20 cellular contexts compared by ENCODE assay signal in the genomic region with DNA sequence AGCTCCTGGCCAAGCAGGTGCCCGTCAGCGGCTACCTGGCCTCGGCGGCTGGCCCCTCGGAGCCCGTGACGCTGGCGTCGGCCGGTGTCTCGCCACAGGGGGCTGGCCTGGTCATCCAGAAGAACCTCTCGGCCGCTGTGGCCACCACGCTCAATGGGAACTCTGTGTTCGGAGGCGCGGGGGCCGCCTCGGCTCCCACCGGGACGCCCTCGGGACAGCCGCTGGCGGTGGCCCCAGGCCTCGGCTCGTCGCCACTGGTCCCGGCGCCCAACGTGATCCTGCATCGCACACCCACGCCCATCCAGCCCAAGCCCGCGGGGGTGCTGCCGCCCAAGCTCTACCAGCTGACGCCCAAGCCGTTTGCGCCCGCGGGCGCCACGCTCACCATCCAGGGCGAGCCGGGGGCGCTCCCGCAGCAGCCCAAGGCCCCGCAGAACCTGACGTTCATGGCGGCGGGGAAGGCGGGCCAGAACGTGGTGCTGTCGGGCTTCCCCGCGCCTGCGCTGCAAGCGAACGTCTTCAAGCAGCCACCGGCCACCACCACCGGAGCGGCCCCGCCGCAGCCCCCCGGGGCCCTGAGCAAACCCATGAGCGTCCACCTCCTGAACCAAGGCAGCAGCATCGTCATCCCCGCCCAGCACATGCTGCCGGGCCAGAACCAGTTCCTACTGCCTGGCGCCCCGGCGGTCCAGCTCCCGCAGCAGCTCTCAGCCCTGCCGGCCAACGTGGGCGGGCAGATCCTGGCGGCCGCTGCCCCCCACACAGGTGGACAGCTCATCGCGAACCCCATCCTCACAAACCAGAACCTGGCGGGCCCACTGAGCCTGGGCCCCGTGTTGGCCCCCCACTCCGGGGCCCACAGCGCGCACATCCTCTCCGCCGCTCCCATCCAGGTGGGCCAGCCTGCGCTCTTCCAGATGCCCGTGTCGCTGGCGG. TPM values are rescaled to one million over a fixed set of nuclear protein-coding genes. Genes with fewer than 3 reads are reported as not detected.
"Had no signal": no experiment of that assay in that cellular context is flagged by ENCODE, and none has a peak within 500 bp of the region (broad histone marks: within the 10 kb centered on the region; RNA-seq: fewer than 3 reads in every experiment).

No MANE protein-coding gene starts in this region.

- H3K4me1 ChIP-seq: esophagus squamous epithelium, gastroesophageal sphincter, right atrium auricular region, transverse colon had no signal

- H3K27me3 ChIP-seq: esophagus squamous epithelium, gastroesophageal sphincter, ovary, right atrium auricular region, sigmoid colon, stomach, transverse colon had no signal

- H3K9me3 ChIP-seq: esophagus squamous epithelium, gastroesophageal sphincter, mucosa of descending colon, ovary, right atrium auricular region, sigmoid colon, stomach, thoracic aorta, transverse colon had no signal

- FAIRE-seq: keratinocyte had no signal

- H3K27ac ChIP-seq: esophagus squamous epithelium, ovary, right atrium auricular region, sigmoid colon, skin epidermis, stomach, thoracic aorta, transverse colon had no signal

- H3K4me3 ChIP-seq: esophagus squamous epithelium, gastroesophageal sphincter, mucosa of descending colon, ovary, right atrium auricular region, sigmoid colon, skin epidermis, stomach, thoracic aorta, transverse colon had no signal

- H3K36me3 ChIP-seq: ovary had no signal

- ATAC-seq: effector memory CD8-positive, alpha-beta T cell; left colon; mucosa of descending colon; naive thymus-derived CD8-positive, alpha-beta T cell had no signal

- DNase-seq: effector memory CD8-positive, alpha-beta T cell; esophagus squamous epithelium; foreskin fibroblast; immature natural killer cell; left colon; naive thymus-derived CD8-positive, alpha-beta T cell; sigmoid colon; stimulated activated CD4-positive, alpha-beta T cell treated with anti-CD3 and anti-CD28 coated beads, Interleukin-2, amount 100 ng/mL, for 24 hours; stimulated activated CD4-positive, alpha-beta T cell treated with anti-CD3 and anti-CD28 coated beads, Interleukin-4, amount 100 ng/mL, for 4 hours; stimulated activated naive CD4-positive, alpha-beta T cell; stomach; transverse colon had no signal

RNA-seq across cellular contexts. Expression of gene EHD2, which starts 33.0 kb away (rescaled TPM):
- total RNA-seq: naive thymus-derived CD8-positive, alpha-beta T cell had no signal
- polyA plus RNA-seq: immature natural killer cell; naive thymus-derived CD8-positive, alpha-beta T cell; neural cell had no signal
